In genomic region chr4:173464486-173464885, GRCh38 we compare ENCODE assay signal across 34 cellular contexts.
"Had no signal": no experiment of that assay in that cellular context is flagged by ENCODE, and none has a peak within 500 bp of the region (broad histone marks: within the 10 kb centered on the region; RNA-seq: fewer than 3 reads in every experiment).

No MANE protein-coding gene starts in this region.

- ATAC-seq: activated CD4-positive, alpha-beta T cell treated with anti-CD3 and anti-CD28 coated beads for 36 hours; activated naive CD4-positive, alpha-beta T cell treated with anti-CD3 and anti-CD28 coated beads, Interleukin-2, amount 50 U/mL, for 72 hours; activated T-cell treated with anti-CD3 and anti-CD28 coated beads, Interleukin-2, amount 50 U/mL, for 72 hours; effector memory CD8-positive, alpha-beta T cell; foreskin keratinocyte; gastrocnemius medialis; heart left ventricle; T-helper 17 cell had no signal

- H3K9me3 Mint-ChIP-seq: activated CD4-positive, alpha-beta memory T cell treated with anti-CD3 and anti-CD28 coated beads, Interleukin-2, amount 10 ng/mL, durations not matched to agents 7 days and 5 days; activated CD4-positive, alpha-beta T cell treated with anti-CD3 and anti-CD28 coated beads, Interleukin-2, amount 10 ng/mL, durations not matched to agents 7 days and 5 days; activated naive CD4-positive, alpha-beta T cell treated with anti-CD3 and anti-CD28 coated beads, Interleukin-2, amount 10 ng/mL, durations not matched to agents 7 days and 5 days; activated naive CD4-positive, alpha-beta T cell treated with anti-CD3 and anti-CD28 coated beads, Interleukin-2, amount 50 U/mL, for 72 hours; activated naive CD8-positive, alpha-beta T cell treated with anti-CD3 and anti-CD28 coated beads, Interleukin-2, amount 10 ng/mL, durations not matched to agents 7 days and 5 days; activated T-cell treated with anti-CD3 and anti-CD28 coated beads, Interleukin-2, amount 50 U/mL, for 24 hours; activated T-cell treated with anti-CD3 and anti-CD28 coated beads, Interleukin-2, amount 50 U/mL, for 72 hours; central memory CD8-positive, alpha-beta T cell; effector memory CD8-positive, alpha-beta T cell; T-helper 2 cell treated with Interferon-gamma antibody and Interleukin-4, amounts not matched to agents 5 μg/mL and 100 μg/mL, for 36 hours had no signal

- H3K36me3 Mint-ChIP-seq: activated naive CD4-positive, alpha-beta T cell treated with anti-CD3 and anti-CD28 coated beads, Interleukin-2, amount 10 ng/mL, durations not matched to agents 7 days and 5 days; activated naive CD4-positive, alpha-beta T cell treated with anti-CD3 and anti-CD28 coated beads, Interleukin-2, amount 50 U/mL, for 72 hours; activated naive CD8-positive, alpha-beta T cell treated with anti-CD3 and anti-CD28 coated beads, Interleukin-2, amount 10 ng/mL, durations not matched to agents 7 days and 5 days had no signal

- H3K27me3 ChIP-seq: ascending aorta, brain microvascular endothelial cell, esophagus muscularis mucosa, foreskin keratinocyte, gastrocnemius medialis, heart left ventricle had no signal

- H3K36me3 ChIP-seq: ascending aorta, brain microvascular endothelial cell, gastrocnemius medialis, heart left ventricle had no signal

- H3K27ac ChIP-seq: brain microvascular endothelial cell, esophagus muscularis mucosa, foreskin keratinocyte, gastrocnemius medialis, heart left ventricle had no signal

- H3K4me3 Mint-ChIP-seq: activated CD4-positive, alpha-beta memory T cell treated with anti-CD3 and anti-CD28 coated beads, Interleukin-2, amount 10 ng/mL, durations not matched to agents 7 days and 5 days; activated CD4-positive, alpha-beta T cell treated with anti-CD3 and anti-CD28 coated beads for 36 hours; activated CD4-positive, alpha-beta T cell treated with anti-CD3 and anti-CD28 coated beads, Interleukin-2, amount 10 ng/mL, durations not matched to agents 7 days and 5 days; activated naive CD4-positive, alpha-beta T cell treated with anti-CD3 and anti-CD28 coated beads, Interleukin-2, amount 10 ng/mL, durations not matched to agents 7 days and 5 days; activated naive CD8-positive, alpha-beta T cell treated with anti-CD3 and anti-CD28 coated beads, Interleukin-2, amount 10 ng/mL, durations not matched to agents 7 days and 5 days; activated T-cell treated with anti-CD3 and anti-CD28 coated beads, Interleukin-2, amount 50 U/mL, for 24 hours; activated T-cell treated with anti-CD3 and anti-CD28 coated beads, Interleukin-2, amount 50 U/mL, for 72 hours; central memory CD8-positive, alpha-beta T cell; effector memory CD8-positive, alpha-beta T cell; T-helper 17 cell; T-helper 2 cell treated with Interferon-gamma antibody and Interleukin-4, amounts not matched to agents 5 μg/mL and 100 μg/mL, for 36 hours had no signal

- H3K4me1 ChIP-seq: ascending aorta, foreskin keratinocyte had no signal

- H3K27me3 Mint-ChIP-seq: activated CD4-positive, alpha-beta memory T cell treated with anti-CD3 and anti-CD28 coated beads, Interleukin-2, amount 10 ng/mL, durations not matched to agents 7 days and 5 days; central memory CD8-positive, alpha-beta T cell; effector memory CD8-positive, alpha-beta T cell had no signal

- H3K9me3 ChIP-seq: ascending aorta, esophagus muscularis mucosa, gastrocnemius medialis, heart left ventricle had no signal

- DNase-seq: activated CD4-positive, alpha-beta memory T cell treated with anti-CD3 and anti-CD28 coated beads, Interleukin-2, amount 10 ng/mL, durations not matched to agents 7 days and 5 days; activated CD4-positive, alpha-beta T cell treated with anti-CD3 and anti-CD28 coated beads for 36 hours; activated CD4-positive, alpha-beta T cell treated with anti-CD3 and anti-CD28 coated beads, Interleukin-2, amount 10 ng/mL, durations not matched to agents 7 days and 5 days; activated CD4-positive, alpha-beta T cell treated with anti-CD3 and anti-CD28 coated beads, Interleukin-2, amount 50 U/mL, for 4 hours; activated CD4-positive, CD25-positive, alpha-beta regulatory T cell; activated CD4-positive, CD25-positive, alpha-beta regulatory T cell treated with anti-CD3 and anti-CD28 coated beads, Interleukin-2, amount 50 U/mL, for 72 hours; activated CD8-positive, alpha-beta memory T cell treated with anti-CD3 and anti-CD28 coated beads, Interleukin-2, amount 50 U/mL, for 48 hours; activated gamma-delta T cell; activated naive CD4-positive, alpha-beta T cell; activated naive CD4-positive, alpha-beta T cell treated with anti-CD3 and anti-CD28 coated beads, Interleukin-2, amount 10 ng/mL, durations not matched to agents 7 days and 5 days; activated naive CD8-positive, alpha-beta T cell treated with anti-CD3 and anti-CD28 coated beads, Interleukin-2, amount 10 ng/mL, durations not matched to agents 7 days and 5 days; activated T-cell treated with anti-CD3 and anti-CD28 coated beads for 4 hours; activated T-cell treated with anti-CD3 and anti-CD28 coated beads, Interleukin-2, amount 50 U/mL, for 24 hours; activated T-cell treated with anti-CD3 and anti-CD28 coated beads, Interleukin-2, amount 50 U/mL, for 72 hours; brain microvascular endothelial cell; cortex of kidney; dermis blood vessel endothelial cell; effector CD4-positive, alpha-beta T cell; effector memory CD8-positive, alpha-beta T cell; erythroblast; foreskin keratinocyte; gastrocnemius medialis; glutamatergic neuron; heart left ventricle; T-helper 1 cell; T-helper 17 cell; T1000 had no signal

- H3K4me1 Mint-ChIP-seq: activated CD4-positive, alpha-beta memory T cell treated with anti-CD3 and anti-CD28 coated beads, Interleukin-2, amount 10 ng/mL, durations not matched to agents 7 days and 5 days; activated CD4-positive, alpha-beta T cell treated with anti-CD3 and anti-CD28 coated beads for 36 hours; activated CD4-positive, alpha-beta T cell treated with anti-CD3 and anti-CD28 coated beads, Interleukin-2, amount 10 ng/mL, durations not matched to agents 7 days and 5 days; activated naive CD4-positive, alpha-beta T cell treated with anti-CD3 and anti-CD28 coated beads, Interleukin-2, amount 10 ng/mL, durations not matched to agents 7 days and 5 days; activated naive CD8-positive, alpha-beta T cell treated with anti-CD3 and anti-CD28 coated beads, Interleukin-2, amount 10 ng/mL, durations not matched to agents 7 days and 5 days; central memory CD8-positive, alpha-beta T cell; T-helper 17 cell had no signal

- FAIRE-seq: bronchial epithelial cell, colon had no signal

- H3K27ac Mint-ChIP-seq: activated CD4-positive, alpha-beta memory T cell treated with anti-CD3 and anti-CD28 coated beads, Interleukin-2, amount 10 ng/mL, durations not matched to agents 7 days and 5 days; activated CD4-positive, alpha-beta T cell treated with anti-CD3 and anti-CD28 coated beads for 36 hours; activated CD4-positive, alpha-beta T cell treated with anti-CD3 and anti-CD28 coated beads, Interleukin-2, amount 10 ng/mL, durations not matched to agents 7 days and 5 days; activated naive CD4-positive, alpha-beta T cell treated with anti-CD3 and anti-CD28 coated beads, Interleukin-2, amount 10 ng/mL, durations not matched to agents 7 days and 5 days; activated naive CD4-positive, alpha-beta T cell treated with anti-CD3 and anti-CD28 coated beads, Interleukin-2, amount 50 U/mL, for 72 hours; activated naive CD8-positive, alpha-beta T cell treated with anti-CD3 and anti-CD28 coated beads, Interleukin-2, amount 10 ng/mL, durations not matched to agents 7 days and 5 days; activated T-cell treated with anti-CD3 and anti-CD28 coated beads, Interleukin-2, amount 50 U/mL, for 24 hours; activated T-cell treated with anti-CD3 and anti-CD28 coated beads, Interleukin-2, amount 50 U/mL, for 72 hours; effector memory CD8-positive, alpha-beta T cell; T-helper 17 cell; T-helper 2 cell treated with Interferon-gamma antibody and Interleukin-4, amounts not matched to agents 5 μg/mL and 100 μg/mL, for 36 hours had no signal

- H3K4me3 ChIP-seq: ascending aorta, gastrocnemius medialis, heart left ventricle had no signal
